25 cellular contexts compared by ENCODE assay signal in the genomic region with DNA sequence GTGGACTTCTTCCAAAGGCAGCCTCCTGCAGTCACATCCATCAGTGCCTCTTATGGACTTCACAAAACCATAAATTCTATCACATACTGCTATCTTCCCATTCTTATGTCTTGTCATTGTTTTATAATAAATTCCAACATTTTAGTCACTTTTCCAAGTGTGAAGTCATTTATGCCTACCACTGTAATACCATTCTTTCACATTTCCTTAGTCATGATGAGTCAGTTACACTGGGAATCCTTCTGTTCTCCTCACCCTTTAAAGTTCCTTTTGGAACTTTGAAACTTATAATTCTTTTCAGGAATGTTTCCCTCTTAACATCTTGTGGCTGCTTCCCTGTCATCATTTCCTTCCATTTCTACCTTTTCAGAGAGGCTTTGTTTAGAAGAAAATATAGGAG.
A peak's percentile ranks its signal among the peaks of the same experiment; 100 is the strongest.
DNase-seq lines count a peak whose midpoint lies in the region; ATAC-seq, FAIRE-seq and TF ChIP-seq lines count a peak whose summit lies in the region.
"Had no signal": no experiment of that assay in that cellular context is flagged by ENCODE, and none has a peak within 500 bp of the region (broad histone marks: within the 10 kb centered on the region; RNA-seq: fewer than 3 reads in every experiment).

No MANE protein-coding gene starts in this region.

- peak; percentile 76 for FAIRE-seq in endothelial cell of umbilical vein (lab: Jason Lieb, UNC)
- FAIRE-seq: frontal cortex, H54 had no signal

- H3K36me3 ChIP-seq in BJ (ENCODE audit: control insufficient read depth, insufficient read depth, low read length): no peaks in the 10 kb centered on the region
- no peaks in the 10 kb centered on the region for H3K36me3 ChIP-seq in endothelial cell of umbilical vein (ENCODE audit: control insufficient read depth in 2 of 2, extremely low read depth in 1 of 2, insufficient read depth in 2 of 2, low read length in 2 of 2)
- H3K36me3 ChIP-seq: right lobe of liver, transverse colon had no signal

- POLR2A ChIA-PET in BJ (lab: Charles Lee): no interaction called here
- POLR2A ChIA-PET in endothelial cell of umbilical vein (lab: Charles Lee): no interaction called here

- H2AFZ ChIP-seq in endothelial cell of umbilical vein (ENCODE audit: low read depth, low read length): peak overlapping the region; percentile 24
- H2AFZ ChIP-seq: hepatocyte had no signal

- H3K4me3 ChIP-seq in BJ (ENCODE audit: low read depth, low read length): no peak overlapping the region
- no peak overlapping the region for H3K4me3 ChIP-seq in endothelial cell of umbilical vein (replicated peaks in 1 of 3; ENCODE audit: insufficient read depth in 1 of 3, low read depth in 1 of 3, low read length in 3 of 3)
- H3K4me3 ChIP-seq: hepatocyte, right lobe of liver, transverse colon had no signal

- intact Hi-C loops in endothelial cell of umbilical vein (cut with micrococcal nuclease): loop anchor here (1.0 kb wide), 1 partner anchor 30 kb away; no protein-coding TSS in a partner anchor

- no TSS peak for BruUV-seq in endothelial cell of umbilical vein (replicated peaks; lab: Mats Ljungman, UMichigan)

- no peaks in the 10 kb centered on the region for H3K9me1 ChIP-seq in endothelial cell of umbilical vein (replicated peaks; ENCODE audit: control insufficient read depth, extremely low read depth, insufficient read depth, low read length)

- no peak for ATAC-seq in GM21526 (IDR thresholded peaks at IDR 0.05; ENCODE audit: low FRiP score, unreplicated experiment)
- no peak for ATAC-seq in GM18909 (IDR thresholded peaks at IDR 0.05; ENCODE audit: poor library complexity, unreplicated experiment)
- ATAC-seq: activated CD8-positive, alpha-beta T cell treated with anti-CD3 and anti-CD28 coated beads, Interleukin-2, amount 10 ng/mL, durations not matched to agents 7 days and 5 days; left cardiac atrium; right lobe of liver; SK-N-SH treated with all-trans-retinoic acid at 6 μM for 48 hours had no signal

- dilution Hi-C loops in endothelial cell of umbilical vein (cut with MboI; ENCODE audit: extremely low pct_ligation_motif_present, low sequenced_read_pairs): no loop called here

- CTCF ChIA-PET in BJ (lab: Yijun Ruan, JAX): no interaction called here
- CTCF ChIA-PET in endothelial cell of umbilical vein (lab: Charles Lee): no interaction called here

- H3K27me3 ChIP-seq in BJ (ENCODE audit: control insufficient read depth, insufficient read depth, low read length): no peaks in the 10 kb centered on the region
- H3K27me3 ChIP-seq in endothelial cell of umbilical vein (ENCODE audit: control insufficient read depth in 2 of 2, insufficient read depth in 2 of 2, low read length in 2 of 2): no peaks in the 10 kb centered on the region
- H3K27me3 ChIP-seq: hepatocyte, right lobe of liver, transverse colon had no signal

- no peaks in the 10 kb centered on the region for H3K9me3 ChIP-seq in endothelial cell of umbilical vein (replicated peaks; ENCODE audit: control insufficient read depth, insufficient read depth, low read length)
- H3K9me3 ChIP-seq: right lobe of liver, transverse colon had no signal

- H3K9ac ChIP-seq in endothelial cell of umbilical vein (replicated peaks; ENCODE audit: extremely low read depth, insufficient read depth, low read length): peak overlapping the region; percentile 57

- H3K27ac ChIP-seq in endothelial cell of umbilical vein (ENCODE audit: insufficient read depth, low read depth, low read length): peak overlapping the region; percentile 94
- H3K27ac ChIP-seq: hepatocyte, right lobe of liver, transverse colon had no signal

- no peaks in the 10 kb centered on the region for H4K20me1 ChIP-seq in endothelial cell of umbilical vein (replicated peaks; ENCODE audit: control insufficient read depth, extremely low read depth, insufficient read depth, low read length)

- peaks cover 22% of the 10 kb centered on the region for H3K4me1 ChIP-seq in endothelial cell of umbilical vein (ENCODE audit: control insufficient read depth, extremely low read depth, insufficient read depth, low read length)
- H3K4me1 ChIP-seq: right lobe of liver, transverse colon had no signal

- no peaks in the 10 kb centered on the region for H3K79me2 ChIP-seq in endothelial cell of umbilical vein (ENCODE audit: control insufficient read depth, insufficient read depth, low read length)
- H3K79me2 ChIP-seq: hepatocyte had no signal

- TF ChIP-seq CTCF in BJ (IDR thresholded peaks at IDR 0.05; ENCODE audit: insufficient read depth, low read depth, low read length): no peak
- TF ChIP-seq CTCF in endothelial cell of umbilical vein (IDR thresholded peaks at IDR 0.05; ENCODE audit: extremely low read depth in 1 of 2, insufficient read depth in 1 of 2, low read depth in 1 of 2, low read length in 2 of 2): no peak

- TF ChIP-seq POLR2A in endothelial cell of umbilical vein (IDR thresholded peaks at IDR 0.05; ENCODE audit: low read depth, low read length): no peak

- peak overlapping the region; percentile 24 for H3K4me2 ChIP-seq in endothelial cell of umbilical vein (ENCODE audit: insufficient read depth, low read length)
- H3K4me2 ChIP-seq: hepatocyte had no signal

- peak; percentile 35 for DNase-seq in BJ (ENCODE audit: low read depth)
- DNase-seq in LHCN-M2 (ENCODE audit: low read depth): peak; percentile 70
- peak; percentile 53 for DNase-seq in endothelial cell of umbilical vein (ENCODE audit: low read depth, low spot score)
- DNase-seq in renal cortical epithelial cell (ENCODE audit: low read depth): peak; percentile 67
- no peak for DNase-seq in dedifferentiated amniotic fluid mesenchymal stem cell (ENCODE audit: extremely low spot score)
- DNase-seq: activated CD8-positive, alpha-beta T cell treated with anti-CD3 and anti-CD28 coated beads, Interleukin-2, amount 10 ng/mL, durations not matched to agents 7 days and 5 days; activated effector memory CD4-positive, alpha-beta T cell treated with Interleukin-2 at 50 U/mL for 16 hours; activated naive CD8-positive, alpha-beta T cell treated with anti-CD3 and anti-CD28 coated beads for 36 hours; CD4-positive, alpha-beta T cell; left cardiac atrium; mammary epithelial cell; NCI-H1092; NCI-H187 treated with DMSO at 0.1 percent for 48 hours; NCI-H748 treated with DMSO at 0.1 percent for 48 hours; posterior cingulate gyrus; right lobe of liver; stimulated activated CD4-positive, alpha-beta T cell treated with anti-CD3 and anti-CD28 coated beads, Interleukin-12 subunit alpha, Interleukin-12 subunit beta, amount 100 ng/mL, for 4 hours; stimulated activated CD4-positive, alpha-beta T cell treated with anti-CD3 and anti-CD28 coated beads, Interleukin-4, amount 100 ng/mL, for 1 hour; transverse colon had no signal

TF ChIP-seq in endothelial cell of umbilical vein, 7 proteins besides CTCF, POLR2A, EP300 and RAD21:
- no peak for TF ChIP-seq MYC (IDR thresholded peaks at IDR 0.05; ENCODE audit: low read depth, low read length)
- peak; percentile 72 for TF ChIP-seq JUN (IDR thresholded peaks at IDR 0.05; ENCODE audit: borderline replicate concordance, insufficient read depth, insufficient read length, low read depth)
TF ChIP-seq in endothelial cell of umbilical vein: peak in this region for 1.
